ENCODE assay signal across 1 cellular context in genomic region chr9:131125288-131126058, GRCh38.
A peak's percentile ranks its signal among the peaks of the same experiment; 100 is the strongest.
TF ChIP-seq lines count a peak whose summit lies in the region.

Gene NUP214 (plus strand): TSS chr9:131125586. CDS start chr9:131125705, 119 bp downstream.

TF ChIP-seq in HepG2, 621 proteins besides CTCF, POLR2A, EP300 and RAD21 (continued from another document and continues in another):
- TF ChIP-seq ZNF639 (CRISPR knock-in tag; conservative IDR thresholded peaks at IDR 0.05) (peak; percentile 82), ZNF703 (CRISPR knock-in tag; IDR thresholded peaks at IDR 0.05; ENCODE audit: borderline replicate concordance) (no peak), ZKSCAN8 (CRISPR knock-in tag; IDR thresholded peaks at IDR 0.05; ENCODE audit: borderline replicate concordance) (no peak), ZNF235 (CRISPR knock-in tag; IDR thresholded peaks at IDR 0.05; ENCODE audit: borderline replicate concordance) (peak; percentile 71; the same call in 1 of the 2 replicates), IRF1 (CRISPR knock-in tag; IDR thresholded peaks at IDR 0.05; ENCODE audit: low read depth) (no peak), ZNF280B (CRISPR knock-in tag; IDR thresholded peaks at IDR 0.05; ENCODE audit: borderline replicate concordance) (peak; percentile 47; the same call in 1 of the 2 replicates), LBX2 (CRISPR knock-in tag; IDR thresholded peaks at IDR 0.05; ENCODE audit: borderline replicate concordance) (no peak; the same call in 1 of the 2 replicates), ZMAT5 (CRISPR knock-in tag; IDR thresholded peaks at IDR 0.05; ENCODE audit: borderline replicate concordance, low read depth) (no peak), ZFY (CRISPR knock-in tag; IDR thresholded peaks at IDR 0.05) (peak; percentile 99), REST (IDR thresholded peaks at IDR 0.05; ENCODE audit: borderline replicate concordance in 1 of 2, low read depth in 1 of 2, low read length in 2 of 2) (no peak; a peak in 1 of 4 replicates), PCBP2 (optimal IDR thresholded peaks at IDR 0.05; ENCODE audit: low read depth, low read length, poor library complexity, severe bottlenecking) (no peak), ZBTB38 (CRISPR knock-in tag; IDR thresholded peaks at IDR 0.05) (no peak; the same call in 1 of the 2 replicates), SRSF4 (IDR thresholded peaks at IDR 0.05; ENCODE audit: low read depth, low read length, poor library complexity, severe bottlenecking) (no peak), PRMT3 (CRISPR knock-in tag; IDR thresholded peaks at IDR 0.05; ENCODE audit: borderline replicate concordance, low read depth) (no peak), ZMYM4 (CRISPR knock-in tag; IDR thresholded peaks at IDR 0.05) (peak; percentile 94), JARID2 (CRISPR knock-in tag; IDR thresholded peaks at IDR 0.05; ENCODE audit: insufficient replicate concordance) (no peak), MED1 (CRISPR knock-in tag; IDR thresholded peaks at IDR 0.05) (peak; percentile 83), RAD51 (IDR thresholded peaks at IDR 0.05; ENCODE audit: borderline replicate concordance) (no peak), HIVEP1 (CRISPR knock-in tag; IDR thresholded peaks at IDR 0.05) (0 out of 2 replicates have a peak, but pooled peaks have one; percentile 61), MZF1 (CRISPR knock-in tag; IDR thresholded peaks at IDR 0.05; ENCODE audit: borderline replicate concordance) (no peak), PITX1 (CRISPR knock-in tag; IDR thresholded peaks at IDR 0.05) (peak; percentile 65; the same call in 1 of the 2 replicates), KDM5B (CRISPR knock-in tag; IDR thresholded peaks at IDR 0.05; ENCODE audit: borderline replicate concordance) (peak; percentile 90; the same call in 1 of the 2 replicates), ZNF33A (CRISPR knock-in tag; IDR thresholded peaks at IDR 0.05; ENCODE audit: borderline replicate concordance) (no peak; the same call in 1 of the 2 replicates), FUBP1 (CRISPR knock-in tag; IDR thresholded peaks at IDR 0.05; ENCODE audit: borderline replicate concordance) (no peak), SKIL (CRISPR knock-in tag; IDR thresholded peaks at IDR 0.05; ENCODE audit: borderline replicate concordance) (no peak), ZNF574 (CRISPR knock-in tag; IDR thresholded peaks at IDR 0.05) (peak; percentile 96), ZSCAN20 (CRISPR knock-in tag; IDR thresholded peaks at IDR 0.05; ENCODE audit: borderline replicate concordance) (no peak), ZUFSP (CRISPR knock-in tag; IDR thresholded peaks at IDR 0.05; ENCODE audit: borderline replicate concordance) (no peak), THRA (CRISPR knock-in tag; IDR thresholded peaks at IDR 0.05; ENCODE audit: borderline replicate concordance) (peak; percentile 73), ZNF256 (CRISPR knock-in tag; conservative IDR thresholded peaks at IDR 0.05) (no peak), PLRG1 (conservative IDR thresholded peaks at IDR 0.05) (no peak), NCOA1 (CRISPR knock-in tag; IDR thresholded peaks at IDR 0.05) (peak; percentile 60; the same call in 1 of the 2 replicates), ZFP41 (CRISPR knock-in tag; IDR thresholded peaks at IDR 0.05; ENCODE audit: borderline replicate concordance) (peak; percentile 82; the same call in 1 of the 2 replicates), ZNF30 (CRISPR knock-in tag; IDR thresholded peaks at IDR 0.05) (0 out of 2 replicates have a peak, but pooled peaks have one; percentile 22), KLF15 (CRISPR knock-in tag; IDR thresholded peaks at IDR 0.05; ENCODE audit: borderline replicate concordance) (no peak), RCOR2 (CRISPR knock-in tag; IDR thresholded peaks at IDR 0.05) (no peak)
